Comparison of ENCODE assay signal across 22 cellular contexts in genomic region chr6:75446278-75446880, GRCh38. TPM values are rescaled to one million over a fixed set of nuclear protein-coding genes. Genes with fewer than 3 reads are reported as not detected.
A peak's percentile ranks its signal among the peaks of the same experiment; 100 is the strongest.
DNase-seq lines count a peak whose midpoint lies in the region; ATAC-seq and TF ChIP-seq lines count a peak whose summit lies in the region.
"Had no signal": no experiment of that assay in that cellular context is flagged by ENCODE, and none has a peak within 500 bp of the region (broad histone marks: within the 10 kb centered on the region; RNA-seq: fewer than 3 reads in every experiment).

No MANE protein-coding gene starts in this region.

- H3F3A ChIP-seq in PC-3 (ENCODE audit: low read length, unreplicated experiment): no peaks in the 10 kb centered on the region

- no peaks in the 10 kb centered on the region for H4K20me1 ChIP-seq in PC-3 (ENCODE audit: low read length)

- H3K27ac ChIP-seq in PC-3 (ENCODE audit: low read length): no peak overlapping the region
- H3K27ac ChIP-seq: neutrophil, RWPE1, testis had no signal

- no peak overlapping the region for H3K4me3 Mint-ChIP-seq in stimulated activated effector memory CD8-positive, alpha-beta T cell treated with anti-CD3 and anti-CD28 coated beads, Interleukin-12 subunit alpha, Interleukin-12 subunit beta, amount 100 ng/mL, for 72 hours
- no peak overlapping the region for H3K4me3 Mint-ChIP-seq in activated T-cell treated with anti-CD3 and anti-CD28 coated beads, Interleukin-2, amount 50 U/mL, for 72 hours
- H3K4me3 Mint-ChIP-seq: activated CD4-positive, alpha-beta T cell treated with anti-CD3 and anti-CD28 coated beads, Interleukin-2, amount 10 ng/mL, durations not matched to agents 7 days and 5 days had no signal

- H3K9me3 ChIP-seq in PC-3 (ENCODE audit: low read length): no peaks in the 10 kb centered on the region
- H3K9me3 ChIP-seq: MG63, neutrophil, testis had no signal

- H3K36me3 ChIP-seq in PC-3 (ENCODE audit: low read depth, low read length): no peaks in the 10 kb centered on the region
- H3K36me3 ChIP-seq: MG63, neutrophil had no signal

- no peak for TF ChIP-seq CTCF in PC-3 (conservative IDR thresholded peaks at IDR 0.05; ENCODE audit: low read depth, low read length)

- peak; percentile 88 for ATAC-seq in GM18873 (IDR thresholded peaks at IDR 0.05; ENCODE audit: low FRiP score, unreplicated experiment)
- ATAC-seq in HG02798 (IDR thresholded peaks at IDR 0.05; ENCODE audit: poor library complexity, unreplicated experiment): peak; percentile 57
- ATAC-seq in HG03520 (IDR thresholded peaks at IDR 0.05; ENCODE audit: unreplicated experiment): peak; percentile 80
- ATAC-seq in stimulated activated effector memory CD8-positive, alpha-beta T cell treated with anti-CD3 and anti-CD28 coated beads, Interleukin-12 subunit alpha, Interleukin-12 subunit beta, amount 100 ng/mL, for 72 hours: peak; percentile 49
- ATAC-seq in activated T-cell treated with anti-CD3 and anti-CD28 coated beads, Interleukin-2, amount 50 U/mL, for 72 hours (replicated peaks in 1 of 2): no peak
- no peak for ATAC-seq in PC-3
- no peak for ATAC-seq in HG02840 (IDR thresholded peaks at IDR 0.05; ENCODE audit: low FRiP score, unreplicated experiment)
- ATAC-seq: left ventricle myocardium superior had no signal

- no peaks in the 10 kb centered on the region for H3K9me3 Mint-ChIP-seq in stimulated activated effector memory CD8-positive, alpha-beta T cell treated with anti-CD3 and anti-CD28 coated beads, Interleukin-12 subunit alpha, Interleukin-12 subunit beta, amount 100 ng/mL, for 72 hours
- H3K9me3 Mint-ChIP-seq in activated T-cell treated with anti-CD3 and anti-CD28 coated beads, Interleukin-2, amount 50 U/mL, for 72 hours: peaks cover 0 to 2% of the 10 kb centered on the region in 2 donors
- H3K9me3 Mint-ChIP-seq: activated CD4-positive, alpha-beta T cell treated with anti-CD3 and anti-CD28 coated beads, Interleukin-2, amount 10 ng/mL, durations not matched to agents 7 days and 5 days had no signal

- H3K27me3 Mint-ChIP-seq in activated T-cell treated with anti-CD3 and anti-CD28 coated beads, Interleukin-2, amount 50 U/mL, for 72 hours (ENCODE audit: low read depth): peaks cover 19% of the 10 kb centered on the region

- no peak overlapping the region for H3K9ac ChIP-seq in PC-3 (ENCODE audit: low read length)

- H3K36me3 Mint-ChIP-seq in stimulated activated effector memory CD8-positive, alpha-beta T cell treated with anti-CD3 and anti-CD28 coated beads, Interleukin-12 subunit alpha, Interleukin-12 subunit beta, amount 100 ng/mL, for 72 hours: no peaks in the 10 kb centered on the region
- no peaks in the 10 kb centered on the region for H3K36me3 Mint-ChIP-seq in activated T-cell treated with anti-CD3 and anti-CD28 coated beads, Interleukin-2, amount 50 U/mL, for 72 hours (ENCODE audit: insufficient read depth in 2 of 2)

- no TSS peak for BruUV-seq in PC-3 (replicated peaks; lab: Mats Ljungman, UMichigan)

- H3K79me2 ChIP-seq in PC-3 (ENCODE audit: low read length): no peaks in the 10 kb centered on the region

- H3K4me1 Mint-ChIP-seq in stimulated activated effector memory CD8-positive, alpha-beta T cell treated with anti-CD3 and anti-CD28 coated beads, Interleukin-12 subunit alpha, Interleukin-12 subunit beta, amount 100 ng/mL, for 72 hours: no peaks in the 10 kb centered on the region
- no peaks in the 10 kb centered on the region for H3K4me1 Mint-ChIP-seq in activated T-cell treated with anti-CD3 and anti-CD28 coated beads, Interleukin-2, amount 50 U/mL, for 72 hours (ENCODE audit: low read depth)
- H3K4me1 Mint-ChIP-seq: activated CD4-positive, alpha-beta T cell treated with anti-CD3 and anti-CD28 coated beads, Interleukin-2, amount 10 ng/mL, durations not matched to agents 7 days and 5 days had no signal

- H3K9me2 ChIP-seq in PC-3 (replicated peaks; ENCODE audit: low read length): no peaks in the 10 kb centered on the region

- no peak overlapping the region for H3K4me2 ChIP-seq in PC-3 (ENCODE audit: low read length)

- POLR2A ChIA-PET in PC-3 (lab: Charles Lee; ENCODE audit: unreplicated experiment): no interaction called here

- peaks cover 3% of the 10 kb centered on the region; the same call in 1 of the 2 replicates for H3K4me1 ChIP-seq in PC-3 (ENCODE audit: insufficient read depth, low read length)
- H3K4me1 ChIP-seq: testis had no signal

- no peak for DNase-seq in stimulated activated effector memory CD8-positive, alpha-beta T cell treated with anti-CD3 and anti-CD28 coated beads, Interleukin-12 subunit alpha, Interleukin-12 subunit beta, amount 100 ng/mL, for 72 hours (ENCODE audit: low spot score in 2 of 2)
- no peak for DNase-seq in activated T-cell treated with anti-CD3 and anti-CD28 coated beads, Interleukin-2, amount 50 U/mL, for 72 hours
- DNase-seq in PC-3: no peak
- DNase-seq: activated CD4-positive, alpha-beta T cell treated with anti-CD3 and anti-CD28 coated beads, Interleukin-2, amount 10 ng/mL, durations not matched to agents 7 days and 5 days; activated naive CD4-positive, alpha-beta T cell; amygdala; central memory CD4-positive, alpha-beta T cell; COR-L47; effector CD4-positive, alpha-beta T cell; head of caudate nucleus; left ventricle myocardium superior; MG63; NCI-H187 treated with DMSO at 0.1 percent for 48 hours; NCI-H446; retina; testis had no signal

- H2AFZ ChIP-seq in PC-3 (ENCODE audit: low read length): no peak overlapping the region

- H3K27ac Mint-ChIP-seq in stimulated activated effector memory CD8-positive, alpha-beta T cell treated with anti-CD3 and anti-CD28 coated beads, Interleukin-12 subunit alpha, Interleukin-12 subunit beta, amount 100 ng/mL, for 72 hours: no peak overlapping the region
- no peak overlapping the region for H3K27ac Mint-ChIP-seq in activated T-cell treated with anti-CD3 and anti-CD28 coated beads, Interleukin-2, amount 50 U/mL, for 72 hours
- H3K27ac Mint-ChIP-seq: activated CD4-positive, alpha-beta T cell treated with anti-CD3 and anti-CD28 coated beads, Interleukin-2, amount 10 ng/mL, durations not matched to agents 7 days and 5 days had no signal

- H3K27me3 ChIP-seq in PC-3 (ENCODE audit: low read length): no peaks in the 10 kb centered on the region
- H3K27me3 ChIP-seq: MG63, neutrophil, testis had no signal

- intact Hi-C loops in PC-3 (cut with micrococcal nuclease): no loop called here

- CTCF ChIA-PET in PC-3 (lab: Charles Lee): no interaction called here

- H3K4me3 ChIP-seq in PC-3 (ENCODE audit: low read length): no peak overlapping the region
- H3K4me3 ChIP-seq: MG63, testis had no signal

RNA-seq across cellular contexts. Expression of gene FILIP1, which starts 47.2 kb away (rescaled TPM):
- total RNA-seq in activated T-cell treated with anti-CD3 and anti-CD28 coated beads, Interleukin-2, amount 50 U/mL, for 72 hours: under 1 TPM in 1 of 2 donors, not detected in 1; 0.05 TPM
- not detected in 2 replicates for total RNA-seq in PC-3 (2014; rRNA removed)

Comparison
In these comparisons a context has a peak if more than half of its experiments do, and no peak if none do; other contexts are left out.
1. ATAC-seq: peak in GM18873 (single experiment), HG02798 (single experiment), HG03520 (single experiment) and stimulated activated effector memory CD8-positive, alpha-beta T cell treated with anti-CD3 and anti-CD28 coated beads, Interleukin-12 subunit alpha, Interleukin-12 subunit beta, amount 100 ng/mL, for 72 hours (single experiment); none in activated T-cell treated with anti-CD3 and anti-CD28 coated beads, Interleukin-2, amount 50 U/mL, for 72 hours (0 of 2), PC-3 (single experiment) and HG02840 (single experiment).